ENCODE assay signal across 19 cellular contexts in genomic region chr11:44002191-44003093, GRCh38. TPM values are rescaled to one million over a fixed set of nuclear protein-coding genes. Genes with fewer than 3 reads are reported as not detected.
DNase-seq lines count a peak whose midpoint lies in the region; ATAC-seq and TF ChIP-seq lines count a peak whose summit lies in the region.
"Had no signal": no experiment of that assay in that cellular context is flagged by ENCODE, and none has a peak within 500 bp of the region (broad histone marks: within the 10 kb centered on the region; RNA-seq: fewer than 3 reads in every experiment).

No MANE protein-coding gene starts in this region.

- no peak overlapping the region for H4K8ac ChIP-seq in H9 (replicated peaks; ENCODE audit: insufficient read length, low read depth, low read length)

- H3K9ac ChIP-seq in H9 (ENCODE audit: extremely low read depth, insufficient read length, low read length): no peak overlapping the region
- H3K9ac ChIP-seq: GM23248 had no signal

- H3K9me3 ChIP-seq in H9 (ENCODE audit: control insufficient read depth, low read depth, low read length) (no peaks in the 10 kb centered on the region), testis (no peaks in the 10 kb centered on the region)
- H3K9me3 ChIP-seq: BE2C, SJSA1 had no signal

- no peaks in the 10 kb centered on the region for H3K23me2 ChIP-seq in H9 (ENCODE audit: insufficient read length, low read depth, low read length, poor library complexity, severe bottlenecking)

- H3K27ac ChIP-seq in H9 (ENCODE audit: insufficient read length, low read depth, low read length) (no peak overlapping the region), coronary artery (no peak overlapping the region), testis (peak overlapping the region; percentile 61 to 87)
- H3K27ac ChIP-seq: GM23248, SJSA1 had no signal

- ATAC-seq in esophagus mucosa: no peak
- ATAC-seq: CD8-positive, alpha-beta T cell had no signal

- TF ChIP-seq POLR2A in testis (IDR thresholded peaks at IDR 0.05): no peak

- H3K79me2 ChIP-seq in H9 (ENCODE audit: insufficient read depth, low read length): no peaks in the 10 kb centered on the region

- CTCF ChIA-PET in activated CD4-positive, alpha-beta T cell treated with anti-CD3 and anti-CD28 coated beads, Interleukin-2, amount 10 ng/mL, durations not matched to agents 7 days and 5 days (lab: Charles Lee): interaction anchor here (0.6 kb wide), 1 partner anchor 63 kb away, joined by 4 read pairs; no protein-coding TSS in a partner anchor

- no peaks in the 10 kb centered on the region for H3K79me1 ChIP-seq in H9 (ENCODE audit: insufficient read depth, low read depth, low read length, poor library complexity, severe bottlenecking)

- H3K4me3 ChIP-seq in coronary artery: no peak overlapping the region
- no peak overlapping the region for H3K4me3 ChIP-seq in testis
- H3K4me3 ChIP-seq: GM23248, SJSA1 had no signal

- H3K14ac ChIP-seq in H9 (ENCODE audit: insufficient read depth, low read length): peak overlapping the region; percentile 67; the same call in 1 of the 2 replicates

- H2AK5ac ChIP-seq in H9 (ENCODE audit: insufficient read length, low read length): no peak overlapping the region

- no peaks in the 10 kb centered on the region for H3K27me3 ChIP-seq in H9 (ENCODE audit: insufficient read depth, low read length)
- H3K27me3 ChIP-seq in testis: no peaks in the 10 kb centered on the region
- H3K27me3 ChIP-seq: BE2C, SJSA1 had no signal

- no peak overlapping the region for H3T11ph ChIP-seq in H9 (ENCODE audit: low read length)

- intact Hi-C loops in testis (cut with DNase I; ENCODE audit: low total_unique reads): loop anchor here (10.0 kb wide), 1 partner anchor 58 kb away; the partner anchor contains the start of gene C11orf96

- no peak overlapping the region for H2BK12ac ChIP-seq in H9 (ENCODE audit: insufficient read length, low read depth, low read length)

- H3K27me3 Mint-ChIP-seq in H9 (ENCODE audit: low read depth): peaks cover 4% of the 10 kb centered on the region; the same call in 1 of the 2 replicates
- peaks cover 20% of the 10 kb centered on the region for H3K27me3 Mint-ChIP-seq in nephron progenitor cell (ENCODE audit: low read depth, poor library complexity)
- H3K27me3 Mint-ChIP-seq in activated CD4-positive, alpha-beta T cell treated with anti-CD3 and anti-CD28 coated beads, Interleukin-2, amount 10 ng/mL, durations not matched to agents 7 days and 5 days: no peaks in the 10 kb centered on the region

- H3K4ac ChIP-seq in H9 (ENCODE audit: low read depth, low read length): no peak overlapping the region

- POLR2A ChIA-PET in activated CD4-positive, alpha-beta T cell treated with anti-CD3 and anti-CD28 coated beads, Interleukin-2, amount 10 ng/mL, durations not matched to agents 7 days and 5 days (lab: Charles Lee): no interaction called here

- no peaks in the 10 kb centered on the region for H3K36me3 Mint-ChIP-seq in H9 (ENCODE audit: insufficient read depth in 1 of 3, low read depth in 3 of 3)
- no peaks in the 10 kb centered on the region for H3K36me3 Mint-ChIP-seq in nephron progenitor cell (ENCODE audit: low read depth)
- no peaks in the 10 kb centered on the region for H3K36me3 Mint-ChIP-seq in activated CD4-positive, alpha-beta T cell treated with anti-CD3 and anti-CD28 coated beads, Interleukin-2, amount 10 ng/mL, durations not matched to agents 7 days and 5 days (ENCODE audit: low read depth)
- H3K36me3 Mint-ChIP-seq: CD8-positive, alpha-beta T cell had no signal

- H2BK5ac ChIP-seq in H9 (ENCODE audit: insufficient read length, low read length): no peak overlapping the region

- H3K27ac Mint-ChIP-seq in H9 (0 out of 7 replicates have a peak overlapping the region, but pooled peaks of 1 of the 3 experiments have one; percentile 39), nephron progenitor cell (peak overlapping the region; percentile 14)
- no peak overlapping the region for H3K27ac Mint-ChIP-seq in activated CD4-positive, alpha-beta T cell treated with anti-CD3 and anti-CD28 coated beads, Interleukin-2, amount 10 ng/mL, durations not matched to agents 7 days and 5 days
- H3K27ac Mint-ChIP-seq: CD8-positive, alpha-beta T cell; HFFc6 had no signal

- H4K20me1 ChIP-seq in H9 (ENCODE audit: control insufficient read depth, insufficient read depth, insufficient read length): no peaks in the 10 kb centered on the region

- no peak overlapping the region for H3K56ac ChIP-seq in H9 (ENCODE audit: insufficient read length, low read depth, low read length)

- no peak for TF ChIP-seq CTCF in H9 (conservative IDR thresholded peaks at IDR 0.05)
- no peak for TF ChIP-seq CTCF in coronary artery (IDR thresholded peaks at IDR 0.05)
- TF ChIP-seq CTCF in nephron progenitor cell (IDR thresholded peaks at IDR 0.05): no peak
- no peak for TF ChIP-seq CTCF in testis (IDR thresholded peaks at IDR 0.05)

- no peak overlapping the region for H3K4me2 ChIP-seq in H9 (ENCODE audit: insufficient read depth, insufficient read length, low read length)

- no peak overlapping the region for H3K4me3 Mint-ChIP-seq in H9
- no peak overlapping the region for H3K4me3 Mint-ChIP-seq in nephron progenitor cell
- H3K4me3 Mint-ChIP-seq in activated CD4-positive, alpha-beta T cell treated with anti-CD3 and anti-CD28 coated beads, Interleukin-2, amount 10 ng/mL, durations not matched to agents 7 days and 5 days: no peak overlapping the region
- H3K4me3 Mint-ChIP-seq: CD8-positive, alpha-beta T cell; HFFc6 had no signal

- H2BK15ac ChIP-seq in H9 (ENCODE audit: low read depth, low read length): no peak overlapping the region

- H2BK20ac ChIP-seq in H9 (ENCODE audit: low read depth, low read length, poor library complexity, severe bottlenecking): no peak overlapping the region

- no peak overlapping the region for H3K18ac ChIP-seq in H9 (ENCODE audit: insufficient read length, low read depth, low read length)

- WGBS in H9 (ENCODE audit: extremely low coverage, insufficient read length, low lambda C conversion rate): no CpG with 5 or more reads among the region's 18 CpGs
- WGBS in testis, 2 donors: 58 to 63% methylated on average over 18 of the region's 18 CpGs

- no peak for DNase-seq in H9
- peak; percentile 64 for DNase-seq in coronary artery (ENCODE audit: low spot score)
- no peak for DNase-seq in nephron progenitor cell
- peak; percentile 13 for DNase-seq in testis
- no peak for DNase-seq in MV-4-11 (lab: John Stamatoyannopoulos, UW)
- DNase-seq in activated CD4-positive, alpha-beta T cell treated with anti-CD3 and anti-CD28 coated beads, Interleukin-2, amount 10 ng/mL, durations not matched to agents 7 days and 5 days: no peak
- DNase-seq in NK-92 (lab: John Stamatoyannopoulos, UW; ENCODE audit: unreplicated experiment): no peak
- DNase-seq: BE2C; CD8-positive, alpha-beta T cell; HFFc6; Karpas-422; NCI-H1930; NCI-H510A; RPMI8226 had no signal

- no peak overlapping the region for H2BK120ac ChIP-seq in H9 (ENCODE audit: low read depth, low read length, poor library complexity, severe bottlenecking)

- H3K4me1 Mint-ChIP-seq in H9: peaks cover 15 to 28% of the 10 kb centered on the region in 2 experiments
- peaks cover 53% of the 10 kb centered on the region for H3K4me1 Mint-ChIP-seq in nephron progenitor cell
- no peaks in the 10 kb centered on the region for H3K4me1 Mint-ChIP-seq in activated CD4-positive, alpha-beta T cell treated with anti-CD3 and anti-CD28 coated beads, Interleukin-2, amount 10 ng/mL, durations not matched to agents 7 days and 5 days

- H3K23ac ChIP-seq in H9 (ENCODE audit: insufficient read length, low read depth, low read length): no peak overlapping the region

- H4K5ac ChIP-seq in H9 (ENCODE audit: insufficient read length, low read depth, low read length): no peak overlapping the region

- no peak overlapping the region for H4K91ac ChIP-seq in H9 (ENCODE audit: insufficient read length, low read depth, low read length)

- H3K9me3 Mint-ChIP-seq in H9 (no peaks in the 10 kb centered on the region), nephron progenitor cell (no peaks in the 10 kb centered on the region)
- no peaks in the 10 kb centered on the region for H3K9me3 Mint-ChIP-seq in activated CD4-positive, alpha-beta T cell treated with anti-CD3 and anti-CD28 coated beads, Interleukin-2, amount 10 ng/mL, durations not matched to agents 7 days and 5 days
- H3K9me3 Mint-ChIP-seq: CD8-positive, alpha-beta T cell; HFFc6 had no signal

- H3K36me3 ChIP-seq in testis (ENCODE audit: low read depth, missing control alignments): no peaks in the 10 kb centered on the region
- H3K36me3 ChIP-seq: BE2C, SJSA1 had no signal

- no peak overlapping the region for H2AFZ ChIP-seq in H9 (ENCODE audit: low read length)
- H2AFZ ChIP-seq: GM23248 had no signal

- no peaks in the 10 kb centered on the region; the same call in 1 of the 2 replicates for H3K4me1 ChIP-seq in H9 (ENCODE audit: insufficient read depth, low read length)
- H3K4me1 ChIP-seq in testis: peaks cover 60% of the 10 kb centered on the region

RNA-seq across cellular contexts. Expression of gene ACCSL, which starts 45.3 kb away (rescaled TPM):
- total RNA-seq in H9 (2021): not detected in 2 replicates
- total RNA-seq in testis: under 1 TPM; 0.25 to 0.79 TPM
- polyA plus RNA-seq in testis (ENCODE audit: insufficient read depth, low read depth, low replicate concordance): 0.67 TPM
- not detected for total RNA-seq in activated CD4-positive, alpha-beta T cell treated with anti-CD3 and anti-CD28 coated beads, Interleukin-2, amount 10 ng/mL, durations not matched to agents 7 days and 5 days
- not detected for total RNA-seq in esophagus mucosa
- total RNA-seq: CD8-positive, alpha-beta T cell; Daoy; GM23248; HFFc6; OCI-LY7 had no signal
- polyA plus RNA-seq: GM23248 had no signal

Comparison
In these comparisons a context has a peak if more than half of its experiments do, and no peak if none do; other contexts are left out.
1. DNase-seq: peak in coronary artery (single experiment) and testis (single experiment); none in H9 (single experiment), nephron progenitor cell (single experiment), MV-4-11 (single experiment), activated CD4-positive, alpha-beta T cell treated with anti-CD3 and anti-CD28 coated beads, Interleukin-2, amount 10 ng/mL, durations not matched to agents 7 days and 5 days (single experiment) and NK-92 (single experiment).
2. H3K27ac ChIP-seq: peak in testis (2 of 2); none in H9 (single experiment) and coronary artery (0 of 2).